Comparison of ENCODE assay signal across 15 cellular contexts in the genomic region with DNA sequence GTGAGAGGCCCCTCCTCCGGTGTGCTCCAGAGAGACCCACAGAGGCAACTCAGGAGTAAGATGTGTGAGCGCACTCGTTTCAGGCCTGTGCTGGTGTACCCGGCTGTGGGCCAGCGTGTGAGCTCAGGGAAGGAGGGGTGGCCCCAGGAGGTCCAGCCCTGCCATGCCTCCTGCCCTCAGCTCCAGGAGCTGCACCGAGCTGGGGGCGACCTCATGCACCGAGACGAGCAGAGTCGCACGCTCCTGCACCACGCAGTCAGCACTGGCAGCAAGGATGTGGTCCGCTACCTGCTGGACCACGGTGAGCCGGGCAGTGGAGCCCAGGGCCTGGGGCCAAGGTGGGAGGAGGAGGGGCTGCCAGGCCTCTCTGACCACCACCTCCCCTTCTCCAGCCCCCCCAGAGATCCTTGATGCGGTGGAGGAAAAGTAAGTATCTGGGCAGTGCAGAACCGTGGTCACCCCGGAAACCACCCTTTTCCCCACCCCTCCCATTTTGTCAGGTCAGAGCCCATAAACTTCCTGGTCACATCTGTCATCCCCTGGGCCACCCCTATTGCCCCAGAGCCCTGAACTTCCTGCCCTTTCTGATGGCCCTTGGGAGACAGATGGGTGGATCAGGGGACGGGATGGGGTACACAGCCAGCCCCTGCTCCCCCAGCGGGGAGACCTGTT. TPM values are rescaled to one million over a fixed set of nuclear protein-coding genes. Genes with fewer than 3 reads are reported as not detected.
DNase-seq lines count a peak whose midpoint lies in the region; ATAC-seq and TF ChIP-seq lines count a peak whose summit lies in the region.
"Had no signal": no experiment of that assay in that cellular context is flagged by ENCODE, and none has a peak within 500 bp of the region (broad histone marks: within the 10 kb centered on the region; RNA-seq: fewer than 3 reads in every experiment).

No MANE protein-coding gene starts in this region.

- H3K27ac ChIP-seq in CD4-positive, alpha-beta memory T cell (ENCODE audit: low read depth, low read length) = no peak overlapping the region
- H3K27ac ChIP-seq in HUES6 (ENCODE audit: low read depth, low read length) = no peak overlapping the region
- peak overlapping the region; percentile 38 for H3K27ac ChIP-seq in ectodermal cell (ENCODE audit: insufficient read depth, low read depth, low read length, poor library complexity, severe bottlenecking)
- H3K27ac ChIP-seq in neural progenitor cell = no peak overlapping the region

- H2AFZ ChIP-seq in neural progenitor cell (replicated peaks) = no peak overlapping the region

- H4K20me1 ChIP-seq in neural progenitor cell (ENCODE audit: low read depth) = peaks cover 39% of the 10 kb centered on the region

- no peak for DNase-seq in CD4-positive, alpha-beta memory T cell
- DNase-seq in neural progenitor cell (ENCODE audit: low spot score) (no peak), activated gamma-delta T cell (lab: John Stamatoyannopoulos, UW) (no peak)
- no peak for DNase-seq in activated CD4-positive, alpha-beta T cell treated with anti-CD3 and anti-CD28 coated beads, Interleukin-2, amount 50 U/mL, for 4 hours
- DNase-seq: activated T-cell treated with anti-CD3 and anti-CD28 coated beads, Interleukin-2, amount 50 U/mL, for 1 hour; caudate nucleus; NCI-H187 treated with DMSO at 0.1 percent for 48 hours; T1000 had no signal

- H3K9me3 Mint-ChIP-seq in CD4-positive, alpha-beta memory T cell = peaks cover 0 to 2% (median 0%) of the 10 kb centered on the region in 8 donors
- H3K9me3 Mint-ChIP-seq in neural progenitor cell = no peaks in the 10 kb centered on the region

- peaks cover 38% of the 10 kb centered on the region for H3F3A ChIP-seq in neural progenitor cell (ENCODE audit: low read depth)

- peak overlapping the region; percentile 57 for H3K9ac ChIP-seq in HUES6 (ENCODE audit: low read length)
- H3K9ac ChIP-seq in neural progenitor cell = no peak overlapping the region

- peak overlapping the region; percentile 41 to 81 (median 73) for H3K27ac Mint-ChIP-seq in CD4-positive, alpha-beta memory T cell
- no peak overlapping the region for H3K27ac Mint-ChIP-seq in neural progenitor cell

- H3K9me3 ChIP-seq in CD4-positive, alpha-beta memory T cell (ENCODE audit: control insufficient read depth in 1 of 2, low read length in 2 of 2) = no peaks in the 10 kb centered on the region
- H3K9me3 ChIP-seq in HUES6 (ENCODE audit: control insufficient read depth, insufficient read depth, low read depth, low read length) = no peaks in the 10 kb centered on the region
- no peaks in the 10 kb centered on the region for H3K9me3 ChIP-seq in ectodermal cell (ENCODE audit: control insufficient read depth, low read length)
- H3K9me3 ChIP-seq in neural progenitor cell (ENCODE audit: low read depth) = no peaks in the 10 kb centered on the region
- H3K9me3 ChIP-seq: prostate gland, tibial nerve had no signal

- H3K79me2 ChIP-seq in neural progenitor cell (ENCODE audit: low read depth) = peaks cover 16% of the 10 kb centered on the region

- no peak overlapping the region for H3K4me3 ChIP-seq in CD4-positive, alpha-beta memory T cell (ENCODE audit: low read length in 2 of 2)
- H3K4me3 ChIP-seq in HUES6 (ENCODE audit: low read depth, low read length) (peak overlapping the region; percentile 81), ectodermal cell (ENCODE audit: insufficient read depth, low read depth, low read length) (no peak overlapping the region), neural progenitor cell (no peak overlapping the region)
- H3K4me3 ChIP-seq: prostate gland, tibial nerve had no signal

- POLR2A ChIA-PET in CD4-positive, alpha-beta memory T cell (lab: Charles Lee; ENCODE audit: partially characterized antibody) = interaction anchor here (0.8 to 4.3 kb wide), 9 partner anchors 10 to 46 kb away, joined by 3 to 34 read pairs (median 4); partner anchors contain the start of gene DGKZ

- CTCF ChIA-PET in CD4-positive, alpha-beta memory T cell (lab: Charles Lee; ENCODE audit: partially characterized antibody) = interaction anchor here (1.1 to 3.1 kb wide), 4 partner anchors 10 to 26 kb away, joined by 4 to 14 read pairs (median 5); no protein-coding TSS in a partner anchor

- peaks cover 12% of the 10 kb centered on the region for H3K27me3 ChIP-seq in CD4-positive, alpha-beta memory T cell (ENCODE audit: insufficient read depth, low read length)
- H3K27me3 ChIP-seq in HUES6 (ENCODE audit: control insufficient read depth, insufficient read depth, low read length) (no peaks in the 10 kb centered on the region), ectodermal cell (ENCODE audit: control insufficient read depth, insufficient read depth, low read length, poor library complexity, severe bottlenecking) (no peaks in the 10 kb centered on the region), neural progenitor cell (no peaks in the 10 kb centered on the region)

- WGBS in ectodermal cell, 2 experiments = 79 to 83% methylated on average over 20 of the region's 20 CpGs

- peak overlapping the region in 6 of 8 donors; percentile 38 to 70 (median 61) for H3K4me3 Mint-ChIP-seq in CD4-positive, alpha-beta memory T cell
- H3K4me3 Mint-ChIP-seq in neural progenitor cell = peak overlapping the region; percentile 72

- peaks cover 12% of the 10 kb centered on the region for H3K4me1 ChIP-seq in CD4-positive, alpha-beta memory T cell (ENCODE audit: insufficient read depth, low read length)
- peaks cover 21% of the 10 kb centered on the region for H3K4me1 ChIP-seq in HUES6 (ENCODE audit: control insufficient read depth, insufficient read depth, low read length)
- H3K4me1 ChIP-seq in ectodermal cell (ENCODE audit: control insufficient read depth, insufficient read depth, low read length) = peaks cover 25% of the 10 kb centered on the region
- H3K4me1 ChIP-seq in neural progenitor cell = peaks cover 22% of the 10 kb centered on the region

- ATAC-seq in HG03571 (IDR thresholded peaks at IDR 0.05; ENCODE audit: unreplicated experiment) = no peak
- no peak for ATAC-seq in GM18909 (IDR thresholded peaks at IDR 0.05; ENCODE audit: poor library complexity, unreplicated experiment)
- ATAC-seq: left lobe of liver had no signal

- peaks cover 4 to 9% (median 7%) of the 10 kb centered on the region in 4 donors for H3K4me1 Mint-ChIP-seq in CD4-positive, alpha-beta memory T cell
- peaks cover 20% of the 10 kb centered on the region for H3K4me1 Mint-ChIP-seq in neural progenitor cell

- H3K36me3 ChIP-seq in CD4-positive, alpha-beta memory T cell (ENCODE audit: insufficient read depth, low read length) = peaks cover 31% of the 10 kb centered on the region
- H3K36me3 ChIP-seq in HUES6 (ENCODE audit: control insufficient read depth, insufficient read depth, low read length) = peaks cover 47% of the 10 kb centered on the region
- peaks cover 8% of the 10 kb centered on the region for H3K36me3 ChIP-seq in ectodermal cell (ENCODE audit: control insufficient read depth, insufficient read depth, low read length)
- no peaks in the 10 kb centered on the region for H3K36me3 ChIP-seq in neural progenitor cell

- intact Hi-C loops in CD4-positive, alpha-beta memory T cell (cut with micrococcal nuclease) = no loop called here

- TF ChIP-seq CTCF in neural progenitor cell (IDR thresholded peaks at IDR 0.05) = no peak

- H3K27me3 Mint-ChIP-seq in CD4-positive, alpha-beta memory T cell = peaks cover 0 to 11% of the 10 kb centered on the region in 2 donors
- peaks cover 2% of the 10 kb centered on the region for H3K27me3 Mint-ChIP-seq in neural progenitor cell (ENCODE audit: insufficient read depth, low read depth)

- peaks cover 20 to 37% of the 10 kb centered on the region in 2 donors for H3K36me3 Mint-ChIP-seq in CD4-positive, alpha-beta memory T cell
- H3K36me3 Mint-ChIP-seq in neural progenitor cell = peaks cover 16% of the 10 kb centered on the region

- H3K4me2 ChIP-seq in neural progenitor cell = peak overlapping the region; percentile 88

RNA-seq across cellular contexts. Expression of gene MDK, which starts 2.5 kb away (rescaled TPM):
- total RNA-seq in CD4-positive, alpha-beta memory T cell = 1 to 10 TPM; 4.7 to 5.6 TPM
- not detected for polyA plus RNA-seq in CD4-positive, alpha-beta memory T cell
- polyA plus RNA-seq in ectodermal cell (2013, experiment 1 of 4) = 1,267 TPM
- polyA plus RNA-seq in ectodermal cell (2013, experiment 2 of 4) = 1,149 TPM
- polyA plus RNA-seq in ectodermal cell (2013, experiment 3 of 4) = 1,440 TPM
- polyA plus RNA-seq in ectodermal cell (2013, experiment 4 of 4) = 1,571 TPM
- 600 and 1,035 TPM in 2 replicates for total RNA-seq in neural progenitor cell (ENCODE audit: low replicate concordance)

RNA-seq across cellular contexts. Expression of gene CHRM4, which starts 12.6 kb away (rescaled TPM):
- total RNA-seq in CD4-positive, alpha-beta memory T cell = not detected
- under 1 TPM; 0.12 to 0.16 TPM for polyA plus RNA-seq in CD4-positive, alpha-beta memory T cell
- polyA plus RNA-seq in ectodermal cell (2013, experiment 1 of 4) = 1.6 TPM
- polyA plus RNA-seq in ectodermal cell (2013, experiment 2 of 4) = 3.8 TPM
- 1.2 TPM for polyA plus RNA-seq in ectodermal cell (2013, experiment 3 of 4)
- 1.7 TPM for polyA plus RNA-seq in ectodermal cell (2013, experiment 4 of 4)
- total RNA-seq in neural progenitor cell (ENCODE audit: low replicate concordance) = 0.31 TPM in 1 of 2 replicates, not detected in the other
- total RNA-seq: left lobe of liver had no signal

RNA-seq across cellular contexts. Expression of gene DGKZ, which starts 31.7 kb away (rescaled TPM):
- total RNA-seq in CD4-positive, alpha-beta memory T cell = 100 to 1,000 TPM; 230 to 235 TPM
- polyA plus RNA-seq in CD4-positive, alpha-beta memory T cell = 10 to 100 TPM; 34.8 to 78.9 TPM
- 63.3 TPM for polyA plus RNA-seq in ectodermal cell (2013, experiment 1 of 4)
- polyA plus RNA-seq in ectodermal cell (2013, experiment 2 of 4) = 58.2 TPM
- 50.1 TPM for polyA plus RNA-seq in ectodermal cell (2013, experiment 3 of 4)
- 49.5 TPM for polyA plus RNA-seq in ectodermal cell (2013, experiment 4 of 4)
- 12.5 and 55.5 TPM in 2 replicates for total RNA-seq in neural progenitor cell (ENCODE audit: low replicate concordance)

Comparison
In these comparisons a context has a peak if more than half of its experiments do, and no peak if none do; other contexts are left out.
1. RNA of gene MDK, which starts 2.5 kb away (total RNA-seq): 600 to 1,035 TPM in neural progenitor cell; 4.7 to 5.6 TPM in CD4-positive, alpha-beta memory T cell; every median in the first group is over 10 times any median in the second.